In genomic region chr1:219316066-219316465, GRCh38 we compare ENCODE assay signal across 25 cellular contexts.
"Had no signal": no experiment of that assay in that cellular context is flagged by ENCODE, and none has a peak within 500 bp of the region (broad histone marks: within the 10 kb centered on the region; RNA-seq: fewer than 3 reads in every experiment).

No MANE protein-coding gene starts in this region.

- ATAC-seq: psoas muscle; right cardiac atrium; right lobe of liver; stimulated activated effector memory CD8-positive, alpha-beta T cell treated with anti-CD3 and anti-CD28 coated beads, Interleukin-12 subunit alpha, Interleukin-12 subunit beta, amount 100 ng/mL, for 72 hours; stimulated activated naive B cell treated with anti-CD40 and anti-IgM and Interleukin-4, amounts not matched to agents 10 μg/mL and 1 μg/mL and 100 μg/mL, for 72 hours had no signal

- H3K9me3 ChIP-seq: ovary, psoas muscle, right lobe of liver, thoracic aorta had no signal

- FAIRE-seq: small intestine, urothelium cell line had no signal

- H3K4me2 ChIP-seq: neural progenitor cell had no signal

- H3K9ac ChIP-seq: neural progenitor cell, parathyroid adenoma had no signal

- H3K36me3 ChIP-seq: neural progenitor cell, ovary, right lobe of liver, sigmoid colon, stomach, thoracic aorta, thyroid gland, upper lobe of left lung, vagina had no signal

- H3K27me3 ChIP-seq: neural progenitor cell, ovary, right lobe of liver, sigmoid colon, stomach, thyroid gland, tibial nerve, upper lobe of left lung, vagina had no signal

- H3K4me1 ChIP-seq: neural progenitor cell, parathyroid adenoma, psoas muscle, sigmoid colon, stomach, thyroid gland, tibial nerve, upper lobe of left lung, vagina had no signal

- H3K27ac ChIP-seq: neural progenitor cell, ovary, parathyroid adenoma, psoas muscle, right lobe of liver, sigmoid colon, stomach, thoracic aorta, thyroid gland, tibial nerve, upper lobe of left lung, vagina had no signal

- H3K4me3 ChIP-seq: neural progenitor cell, ovary, psoas muscle, right lobe of liver, sigmoid colon, stomach, thoracic aorta, thyroid gland, tibial nerve, upper lobe of left lung, vagina had no signal

- DNase-seq: occipital lobe; ovary; posterior cingulate gyrus; psoas muscle; right cardiac atrium; right lobe of liver; sigmoid colon; small intestine; stimulated activated CD4-positive, alpha-beta T cell treated with anti-CD3 and anti-CD28 coated beads, Interleukin-15, amount 100 ng/mL, for 24 hours; stimulated activated CD4-positive, alpha-beta T cell treated with anti-CD3 and anti-CD28 coated beads, Interleukin-2, amount 100 ng/mL, for 24 hours; stimulated activated CD4-positive, alpha-beta T cell treated with anti-CD3 and anti-CD28 coated beads, Interleukin-2, amount 100 ng/mL, for 48 hours; stimulated activated CD4-positive, alpha-beta T cell treated with anti-CD3 and anti-CD28 coated beads, Interleukin-4, amount 100 ng/mL, for 24 hours; stimulated activated naive B cell treated with anti-CD40 and anti-IgM and Interleukin-4, amounts not matched to agents 10 μg/mL and 1 μg/mL and 100 μg/mL, for 72 hours; stimulated activated naive CD4-positive, alpha-beta T cell treated with Interleukin-2 at 50 U/mL for 16 hours; stomach; thyroid gland; trophoblast cell; upper lobe of left lung had no signal
